In genomic region chr2:178295115-178295514, GRCh38 we compare ENCODE assay signal across 22 cellular contexts.
"Had no signal": no experiment of that assay in that cellular context is flagged by ENCODE, and none has a peak within 500 bp of the region (broad histone marks: within the 10 kb centered on the region; RNA-seq: fewer than 3 reads in every experiment).

No MANE protein-coding gene starts in this region.

- H3K36me3 Mint-ChIP-seq: activated CD4-positive, alpha-beta memory T cell treated with anti-CD3 and anti-CD28 coated beads for 36 hours; activated CD8-positive, alpha-beta memory T cell treated with anti-CD3 and anti-CD28 coated beads, Interleukin-2, amount 10 ng/mL, durations not matched to agents 7 days and 5 days; activated naive CD8-positive, alpha-beta T cell treated with anti-CD3 and anti-CD28 coated beads, Interleukin-2, amount 10 ng/mL, durations not matched to agents 7 days and 5 days; memory B cell; naive thymus-derived CD4-positive, alpha-beta T cell; stimulated activated naive B cell treated with anti-CD40 and anti-IgM and Interleukin-4, amounts not matched to agents 10 μg/mL and 1 μg/mL and 100 μg/mL, for 72 hours had no signal

- H3K27ac Mint-ChIP-seq: activated B cell treated with CpG ODN at 0.5 μM for 24 hours; activated CD4-positive, alpha-beta memory T cell treated with anti-CD3 and anti-CD28 coated beads for 36 hours; activated CD8-positive, alpha-beta memory T cell treated with anti-CD3 and anti-CD28 coated beads, Interleukin-2, amount 10 ng/mL, durations not matched to agents 7 days and 5 days; activated naive CD8-positive, alpha-beta T cell treated with anti-CD3 and anti-CD28 coated beads, Interleukin-2, amount 10 ng/mL, durations not matched to agents 7 days and 5 days; activated T-cell treated with anti-CD3 and anti-CD28 coated beads, Interleukin-2, amount 50 U/mL, for 24 hours; activated T-helper 2 cell treated with anti-CD3 and anti-CD28 coated beads, Interferon-gamma antibody, Interleukin-2, Interleukin-4, amounts not matched to agents 10 μg/mL and 5 μg/mL and 100 μg/mL, durations not matched to agents 14 hours and 24 hours and 36 hours; dendritic cell treated with granulocyte-macrophage colony-stimulating factor and Interleukin-4, amounts not matched to agents 40 ng/mL and 50 ng/mL, for 4 days; memory B cell; naive thymus-derived CD4-positive, alpha-beta T cell; stimulated activated naive B cell treated with anti-CD40 and anti-IgM and Interleukin-4, amounts not matched to agents 10 μg/mL and 1 μg/mL and 100 μg/mL, for 72 hours; T-helper 2 cell treated with Interferon-gamma antibody and Interleukin-4, amounts not matched to agents 5 μg/mL and 100 μg/mL, for 36 hours had no signal

- H3K4me1 Mint-ChIP-seq: activated B cell treated with CpG ODN at 0.5 μM for 24 hours; activated CD8-positive, alpha-beta memory T cell treated with anti-CD3 and anti-CD28 coated beads, Interleukin-2, amount 10 ng/mL, durations not matched to agents 7 days and 5 days; memory B cell; stimulated activated naive B cell treated with anti-CD40 and anti-IgM and Interleukin-4, amounts not matched to agents 10 μg/mL and 1 μg/mL and 100 μg/mL, for 72 hours had no signal

- H3K27me3 Mint-ChIP-seq: dendritic cell treated with granulocyte-macrophage colony-stimulating factor and Interleukin-4, amounts not matched to agents 40 ng/mL and 50 ng/mL, for 4 days had no signal

- H3K36me3 ChIP-seq: cardiac muscle cell, esophagus squamous epithelium, ovary, sigmoid colon, spleen, upper lobe of right lung had no signal

- ATAC-seq: activated CD8-positive, alpha-beta memory T cell treated with anti-CD3 and anti-CD28 coated beads, Interleukin-2, amount 10 ng/mL, durations not matched to agents 7 days and 5 days; left ventricle myocardium superior; naive thymus-derived CD4-positive, alpha-beta T cell; stimulated activated naive B cell treated with anti-CD40 and anti-IgM and Interleukin-4, amounts not matched to agents 10 μg/mL and 1 μg/mL and 100 μg/mL, for 72 hours; upper lobe of right lung had no signal

- H3K27me3 ChIP-seq: cardiac muscle cell, esophagus squamous epithelium, ovary, sigmoid colon, upper lobe of right lung had no signal

- H3K27ac ChIP-seq: cardiac muscle cell, esophagus squamous epithelium, ovary, sigmoid colon, spleen, upper lobe of right lung had no signal

- H3K4me3 Mint-ChIP-seq: activated B cell treated with CpG ODN at 0.5 μM for 24 hours; activated CD4-positive, alpha-beta memory T cell treated with anti-CD3 and anti-CD28 coated beads for 36 hours; activated CD8-positive, alpha-beta memory T cell treated with anti-CD3 and anti-CD28 coated beads, Interleukin-2, amount 10 ng/mL, durations not matched to agents 7 days and 5 days; activated naive CD8-positive, alpha-beta T cell treated with anti-CD3 and anti-CD28 coated beads, Interleukin-2, amount 10 ng/mL, durations not matched to agents 7 days and 5 days; activated T-cell treated with anti-CD3 and anti-CD28 coated beads, Interleukin-2, amount 50 U/mL, for 24 hours; dendritic cell treated with granulocyte-macrophage colony-stimulating factor and Interleukin-4, amounts not matched to agents 40 ng/mL and 50 ng/mL, for 4 days; memory B cell; naive thymus-derived CD4-positive, alpha-beta T cell; stimulated activated naive B cell treated with anti-CD40 and anti-IgM and Interleukin-4, amounts not matched to agents 10 μg/mL and 1 μg/mL and 100 μg/mL, for 72 hours; T-helper 2 cell treated with Interferon-gamma antibody and Interleukin-4, amounts not matched to agents 5 μg/mL and 100 μg/mL, for 36 hours had no signal

- H3K9me3 Mint-ChIP-seq: activated B cell treated with CpG ODN at 0.5 μM for 24 hours; activated CD4-positive, alpha-beta memory T cell treated with anti-CD3 and anti-CD28 coated beads for 36 hours; activated naive CD8-positive, alpha-beta T cell treated with anti-CD3 and anti-CD28 coated beads, Interleukin-2, amount 10 ng/mL, durations not matched to agents 7 days and 5 days; activated T-cell treated with anti-CD3 and anti-CD28 coated beads, Interleukin-2, amount 50 U/mL, for 24 hours; activated T-helper 2 cell treated with anti-CD3 and anti-CD28 coated beads, Interferon-gamma antibody, Interleukin-2, Interleukin-4, amounts not matched to agents 10 μg/mL and 5 μg/mL and 100 μg/mL, durations not matched to agents 14 hours and 24 hours and 36 hours; dendritic cell treated with granulocyte-macrophage colony-stimulating factor and Interleukin-4, amounts not matched to agents 40 ng/mL and 50 ng/mL, for 4 days; T-helper 2 cell treated with Interferon-gamma antibody and Interleukin-4, amounts not matched to agents 5 μg/mL and 100 μg/mL, for 36 hours had no signal

- H3K4me1 ChIP-seq: spleen, upper lobe of right lung had no signal

- H3K9me3 ChIP-seq: esophagus squamous epithelium, ovary, sigmoid colon, spleen, upper lobe of right lung had no signal

- DNase-seq: activated B cell treated with CpG ODN at 0.5 μM for 24 hours; activated CD4-positive, alpha-beta memory T cell treated with anti-CD3 and anti-CD28 coated beads for 36 hours; activated CD4-positive, alpha-beta T cell treated with anti-CD3 and anti-CD28 coated beads for 4 hours; activated CD8-positive, alpha-beta memory T cell treated with anti-CD3 and anti-CD28 coated beads, Interleukin-2, amount 10 ng/mL, durations not matched to agents 7 days and 5 days; activated naive CD4-positive, alpha-beta T cell treated with Interleukin-2 at 50 U/mL for 16 hours; activated naive CD8-positive, alpha-beta T cell treated with anti-CD3 and anti-CD28 coated beads, Interleukin-2, amount 10 ng/mL, durations not matched to agents 7 days and 5 days; activated T-cell treated with anti-CD3 and anti-CD28 coated beads, Interleukin-2, amount 50 U/mL, for 24 hours; amygdala; effector memory CD4-positive, alpha-beta T cell; esophagus squamous epithelium; left ventricle myocardium superior; naive thymus-derived CD4-positive, alpha-beta T cell; ovary; sigmoid colon; spleen; stimulated activated naive B cell treated with anti-CD40 and anti-IgM and Interleukin-4, amounts not matched to agents 10 μg/mL and 1 μg/mL and 100 μg/mL, for 72 hours; upper lobe of right lung had no signal

- H3K4me3 ChIP-seq: cardiac muscle cell, esophagus squamous epithelium, ovary, sigmoid colon, spleen, upper lobe of right lung had no signal
